In genomic region chr4:167775374-167775773, GRCh38 we compare ENCODE assay signal across 18 cellular contexts.
"Had no signal": no experiment of that assay in that cellular context is flagged by ENCODE, and none has a peak within 500 bp of the region (broad histone marks: within the 10 kb centered on the region; RNA-seq: fewer than 3 reads in every experiment).

No MANE protein-coding gene starts in this region.

- ATAC-seq: effector memory CD8-positive, alpha-beta T cell; gastrocnemius medialis; left cardiac atrium; natural killer cell treated with Interleukin-12 subunit alpha and Interleukin-12 subunit beta and Interleukin-15 and Interleukin-18, amount 100 ng/mL, for 72 hours had no signal

- DNase-seq: activated naive CD4-positive, alpha-beta T cell; activated T-cell treated with anti-CD3 and anti-CD28 coated beads, Interleukin-2, amount 50 U/mL, for 24 hours; colonic mucosa; dorsolateral prefrontal cortex; effector memory CD8-positive, alpha-beta T cell; gastrocnemius medialis; head of caudate nucleus; left cardiac atrium; ovary; stimulated activated CD4-positive, alpha-beta T cell treated with anti-CD3 and anti-CD28 coated beads, Interleukin-4, amount 100 ng/mL, for 24 hours; stimulated activated naive CD4-positive, alpha-beta T cell treated with Interleukin-2 at 50 U/mL for 16 hours; T-helper 1 cell; upper lobe of left lung; WERI-Rb-1 had no signal

- H3K27me3 ChIP-seq: breast epithelium, colonic mucosa, dorsolateral prefrontal cortex, esophagus muscularis mucosa, gastrocnemius medialis, ovary had no signal

- H3K4me1 ChIP-seq: breast epithelium, colonic mucosa, gastrocnemius medialis, prostate gland, upper lobe of left lung had no signal

- H3K4me3 ChIP-seq: breast epithelium, colonic mucosa, dorsolateral prefrontal cortex, esophagus muscularis mucosa, gastrocnemius medialis, ovary, prostate gland, upper lobe of left lung had no signal

- H3K9me3 ChIP-seq: breast epithelium, colonic mucosa, esophagus muscularis mucosa, gastrocnemius medialis, ovary, prostate gland had no signal

- H3K27ac ChIP-seq: breast epithelium, colonic mucosa, dorsolateral prefrontal cortex, esophagus muscularis mucosa, gastrocnemius medialis, ovary, prostate gland, upper lobe of left lung, WERI-Rb-1 had no signal

- H3K36me3 ChIP-seq: breast epithelium, colonic mucosa, esophagus muscularis mucosa, gastrocnemius medialis, ovary, prostate gland, upper lobe of left lung, WERI-Rb-1 had no signal
